ENCODE assay signal across 8 cellular contexts in the genomic region with DNA sequence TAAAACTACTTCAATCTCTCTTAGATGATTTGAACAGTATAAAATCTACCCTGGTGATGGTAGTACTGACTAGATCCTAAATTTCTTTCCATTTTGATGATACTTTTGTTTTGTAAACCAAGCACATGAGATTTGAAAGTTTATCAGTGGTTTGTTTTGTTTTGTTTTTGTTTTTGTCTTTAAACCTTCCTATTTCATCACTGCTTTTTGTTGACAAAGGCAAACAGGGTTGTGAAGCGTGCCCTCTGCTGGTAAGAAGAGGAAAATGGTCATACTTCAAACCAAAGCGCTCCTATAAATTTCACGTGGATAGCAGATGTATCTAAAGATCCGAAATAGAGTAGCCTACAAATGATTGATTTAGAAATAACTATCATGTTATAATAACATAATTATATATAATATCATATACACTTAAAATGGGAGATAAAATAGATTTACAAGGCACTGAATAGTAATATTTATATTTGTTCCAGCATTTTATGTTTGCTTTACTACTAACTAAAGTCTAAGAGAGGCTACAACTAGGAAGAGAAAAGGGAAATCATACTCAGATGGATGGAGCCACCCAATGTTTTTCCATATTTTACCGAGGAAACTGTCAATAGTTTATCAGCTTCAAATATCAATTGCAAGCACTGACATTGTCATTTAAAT.
A peak's percentile ranks its signal among the peaks of the same experiment; 100 is the strongest.
DNase-seq lines count a peak whose midpoint lies in the region; ATAC-seq, FAIRE-seq and TF ChIP-seq lines count a peak whose summit lies in the region.

No MANE protein-coding gene starts in this region.

- TF ChIP-seq CTCF in heart left ventricle (IDR thresholded peaks at IDR 0.05) (peak; percentile 28 to 74 (median 60)), ascending aorta (IDR thresholded peaks at IDR 0.05) (peak in 2 of 3 experiments; percentile 20 to 45), keratinocyte (optimal IDR thresholded peaks at IDR 0.05 in 1 of 3, IDR thresholded peaks at IDR 0.05 in 1 of 3, conservative IDR thresholded peaks at IDR 0.05 in 1 of 3; ENCODE audit: extremely low read depth in 1 of 3, insufficient read depth in 2 of 3, low read length in 3 of 3) (peak; percentile 36 to 61 (median 38))

- H3K4me3 ChIP-seq in heart left ventricle (no peak overlapping the region), right cardiac atrium (ENCODE audit: low read length) (no peak overlapping the region), ascending aorta (no peak overlapping the region), keratinocyte (ENCODE audit: control insufficient read depth in 2 of 3, extremely low read depth in 1 of 3, insufficient read depth in 2 of 3, low read depth in 1 of 3, low read length in 3 of 3) (no peak overlapping the region)

- no peak for FAIRE-seq in keratinocyte (lab: Jason Lieb, UNC)

- no peaks in the 10 kb centered on the region for H3K27me3 ChIP-seq in heart left ventricle
- H3K27me3 ChIP-seq in right cardiac atrium (ENCODE audit: control insufficient read depth, insufficient read depth), result no peaks in the 10 kb centered on the region
- H3K27me3 ChIP-seq in ascending aorta, result no peaks in the 10 kb centered on the region
- no peaks in the 10 kb centered on the region for H3K27me3 ChIP-seq in keratinocyte (ENCODE audit: control insufficient read depth, extremely low read depth, insufficient read depth, low read length)

- H3K27ac ChIP-seq in heart left ventricle (no peak overlapping the region), right cardiac atrium (ENCODE audit: low read length) (no peak overlapping the region), ascending aorta (no peak overlapping the region), keratinocyte (ENCODE audit: control insufficient read depth, insufficient read depth, low read length) (no peak overlapping the region)

- H3K9me3 ChIP-seq in heart left ventricle, result no peaks in the 10 kb centered on the region
- H3K9me3 ChIP-seq in right cardiac atrium (ENCODE audit: control insufficient read depth, low read length), result no peaks in the 10 kb centered on the region
- no peaks in the 10 kb centered on the region for H3K9me3 ChIP-seq in ascending aorta
- H3K9me3 ChIP-seq in keratinocyte (ENCODE audit: control insufficient read depth, low read depth, low read length), result no peaks in the 10 kb centered on the region

- whole genome bisulfite sequencing in heart left ventricle, 4 donors, result 16 to 21% (median 19%) methylated on average over 5 of the region's 5 CpGs
- WGBS in right cardiac atrium, result 23% methylated on average over 5 of the region's 5 CpGs

- ATAC-seq in heart left ventricle (no peak), right cardiac atrium (no peak), GM21717 (IDR thresholded peaks at IDR 0.05; ENCODE audit: unreplicated experiment) (peak; percentile 87), HG03457 (IDR thresholded peaks at IDR 0.05; ENCODE audit: unreplicated experiment) (no peak)

- TF ChIP-seq POLR2A in heart left ventricle (IDR thresholded peaks at IDR 0.05), result no peak

- no peak overlapping the region for H2AFZ ChIP-seq in keratinocyte (ENCODE audit: control insufficient read depth, low read length)

- no peaks in the 10 kb centered on the region for H3K9me1 ChIP-seq in keratinocyte (ENCODE audit: control insufficient read depth, extremely low read depth, insufficient read depth, low read length)

- H4K20me1 ChIP-seq in keratinocyte (ENCODE audit: control insufficient read depth, extremely low read depth, insufficient read depth, low read length), result no peaks in the 10 kb centered on the region

- DNase-seq in heart left ventricle, result no peak
- DNase-seq in right cardiac atrium, result no peak
- peak; percentile 66 for DNase-seq in NAMALWA (ENCODE audit: low spot score)
- DNase-seq in ascending aorta (ENCODE audit: low spot score in 2 of 2), result no peak
- DNase-seq in keratinocyte (ENCODE audit: low read depth, low spot score), result no peak
- no peak for DNase-seq in SKM-1 (lab: John Stamatoyannopoulos, UW; ENCODE audit: unreplicated experiment)

- no peaks in the 10 kb centered on the region for H3K79me2 ChIP-seq in keratinocyte (ENCODE audit: control insufficient read depth, insufficient read depth, low read length)

- H3K36me3 ChIP-seq in heart left ventricle, result no peaks in the 10 kb centered on the region
- no peaks in the 10 kb centered on the region for H3K36me3 ChIP-seq in ascending aorta
- no peaks in the 10 kb centered on the region for H3K36me3 ChIP-seq in keratinocyte (ENCODE audit: control insufficient read depth in 2 of 2, extremely low read depth in 1 of 2, insufficient read depth in 2 of 2, low read length in 2 of 2)

- intact Hi-C loops in heart left ventricle (cut with DNase I), result no loop called here
- intact Hi-C loops in right cardiac atrium (cut with DNase I), result no loop called here
- intact Hi-C loops in ascending aorta (cut with DNase I), result no loop called here

- peaks cover 0 to 7% (median 0%) of the 10 kb centered on the region in 12 donors for H3K4me1 ChIP-seq in heart left ventricle
- H3K4me1 ChIP-seq in right cardiac atrium (ENCODE audit: control insufficient read depth, insufficient read depth, low read length), result no peaks in the 10 kb centered on the region
- no peaks in the 10 kb centered on the region for H3K4me1 ChIP-seq in ascending aorta
- no peaks in the 10 kb centered on the region for H3K4me1 ChIP-seq in keratinocyte (ENCODE audit: control insufficient read depth, extremely low read depth, insufficient read depth, low read length)

- no peak overlapping the region for H3K4me2 ChIP-seq in keratinocyte (ENCODE audit: control insufficient read depth, extremely low read depth, insufficient read depth, low read depth, low read length)

- H3K9ac ChIP-seq in keratinocyte (ENCODE audit: control insufficient read depth, extremely low read depth, insufficient read depth, low read length), result no peak overlapping the region

- dilution Hi-C loops in keratinocyte (cut with MboI; ENCODE audit: extremely low pct_ligation_motif_present, low sequenced_read_pairs), result no loop called here
